In genomic region chrX:74250574-74250973, GRCh38 we compare ENCODE assay signal across 1 cellular context.
TF ChIP-seq lines count a peak whose summit lies in the region.

No MANE protein-coding gene starts in this region.

TF ChIP-seq in HepG2, 621 proteins besides CTCF, POLR2A, EP300 and RAD21 (continued from another document):
- peak; percentile 87 for TF ChIP-seq ZNF770 (CRISPR knock-in tag; IDR thresholded peaks at IDR 0.05)
